1 cellular context compared by ENCODE assay signal in genomic region chr11:65887026-65887722, GRCh38.
TF ChIP-seq lines count a peak whose summit lies in the region.

No MANE protein-coding gene starts in this region.

TF ChIP-seq in HepG2, 621 proteins besides CTCF, POLR2A, EP300 and RAD21:
- TF ChIP-seq ZSCAN20 (CRISPR knock-in tag; IDR thresholded peaks at IDR 0.05; ENCODE audit: borderline replicate concordance), result no peak
- TF ChIP-seq ZNF749 (CRISPR knock-in tag; IDR thresholded peaks at IDR 0.05; ENCODE audit: borderline replicate concordance), result no peak
- no peak for TF ChIP-seq SMYD3 (CRISPR knock-in tag; IDR thresholded peaks at IDR 0.05)
